ENCODE assay signal across 8 cellular contexts in the genomic region with DNA sequence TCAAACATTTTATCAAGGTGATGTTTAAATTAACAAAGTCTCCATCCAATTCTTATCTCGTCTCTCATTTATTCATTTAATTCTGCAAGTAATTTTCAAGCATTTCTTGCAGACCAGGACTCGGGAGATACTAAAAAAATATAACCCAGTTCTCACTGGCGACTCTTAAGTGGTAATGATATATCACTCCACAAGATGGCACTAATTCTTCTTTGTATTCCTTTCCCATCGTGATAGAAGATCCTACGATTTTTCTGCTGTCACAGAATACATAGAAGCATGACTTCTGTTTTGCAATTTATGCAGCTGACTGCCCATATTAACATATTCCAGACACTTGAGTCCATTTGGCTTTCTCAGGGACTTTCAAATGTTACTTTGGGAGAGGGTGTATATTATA.
A peak's percentile ranks its signal among the peaks of the same experiment; 100 is the strongest.
DNase-seq lines count a peak whose midpoint lies in the region; ATAC-seq and TF ChIP-seq lines count a peak whose summit lies in the region.

No MANE protein-coding gene starts in this region.

- TF ChIP-seq CTCF in prostate gland (IDR thresholded peaks at IDR 0.05), result peak in 3 of 4 experiments; percentile 17 to 51 (median 34)

- 9% methylated on average over 5 of the region's 5 CpGs for WGBS in prostate gland

- DNase-seq in NCI-H2107 treated with DMSO at 0.1 percent for 48 hours (lab: John Stamatoyannopoulos, UW; ENCODE audit: unreplicated experiment), result peak; percentile 6
- DNase-seq in NCI-H2107 (lab: John Stamatoyannopoulos, UW), result no peak
- peak; percentile 43 for DNase-seq in LHCN-M2 (ENCODE audit: low read depth)
- DNase-seq in dedifferentiated amniotic fluid mesenchymal stem cell (ENCODE audit: extremely low spot score), result peak; percentile 19
- DNase-seq in prostate gland (ENCODE audit: low spot score), result no peak
- DNase-seq in stimulated activated CD8-positive, alpha-beta memory T cell treated with anti-CD3 and anti-CD28 coated beads, Interleukin-4, amount 100 ng/mL, for 48 hours, result no peak

- no peak overlapping the region for H3K4me3 ChIP-seq in prostate gland

- H3K36me3 ChIP-seq in prostate gland, result no peaks in the 10 kb centered on the region

- H3K27me3 ChIP-seq in prostate gland (replicated peaks; ENCODE audit: insufficient read depth), result no peaks in the 10 kb centered on the region

- ATAC-seq in HG03097 (IDR thresholded peaks at IDR 0.05; ENCODE audit: low FRiP score, unreplicated experiment) (no peak), GM19397 (IDR thresholded peaks at IDR 0.05; ENCODE audit: unreplicated experiment) (no peak)

- H3K9me3 ChIP-seq in prostate gland, result no peaks in the 10 kb centered on the region

- no peaks in the 10 kb centered on the region for H3K4me1 ChIP-seq in prostate gland (replicated peaks)

- intact Hi-C loops in prostate gland (cut with DNase I), result loop anchor here (10.0 kb wide), 1 partner anchor 779 kb away; no protein-coding TSS in a partner anchor

- H3K27ac ChIP-seq in prostate gland, result no peak overlapping the region

- TF ChIP-seq POLR2A in prostate gland (IDR thresholded peaks at IDR 0.05), result no peak

Comparison
In these comparisons a context has a peak if more than half of its experiments do, and no peak if none do; other contexts are left out.
1. DNase-seq: peak in NCI-H2107 treated with DMSO at 0.1 percent for 48 hours (single experiment), LHCN-M2 (single experiment) and dedifferentiated amniotic fluid mesenchymal stem cell (single experiment); none in NCI-H2107 (single experiment), prostate gland (single experiment) and stimulated activated CD8-positive, alpha-beta memory T cell treated with anti-CD3 and anti-CD28 coated beads, Interleukin-4, amount 100 ng/mL, for 48 hours (single experiment).